17 cellular contexts compared by ENCODE assay signal in the genomic region with DNA sequence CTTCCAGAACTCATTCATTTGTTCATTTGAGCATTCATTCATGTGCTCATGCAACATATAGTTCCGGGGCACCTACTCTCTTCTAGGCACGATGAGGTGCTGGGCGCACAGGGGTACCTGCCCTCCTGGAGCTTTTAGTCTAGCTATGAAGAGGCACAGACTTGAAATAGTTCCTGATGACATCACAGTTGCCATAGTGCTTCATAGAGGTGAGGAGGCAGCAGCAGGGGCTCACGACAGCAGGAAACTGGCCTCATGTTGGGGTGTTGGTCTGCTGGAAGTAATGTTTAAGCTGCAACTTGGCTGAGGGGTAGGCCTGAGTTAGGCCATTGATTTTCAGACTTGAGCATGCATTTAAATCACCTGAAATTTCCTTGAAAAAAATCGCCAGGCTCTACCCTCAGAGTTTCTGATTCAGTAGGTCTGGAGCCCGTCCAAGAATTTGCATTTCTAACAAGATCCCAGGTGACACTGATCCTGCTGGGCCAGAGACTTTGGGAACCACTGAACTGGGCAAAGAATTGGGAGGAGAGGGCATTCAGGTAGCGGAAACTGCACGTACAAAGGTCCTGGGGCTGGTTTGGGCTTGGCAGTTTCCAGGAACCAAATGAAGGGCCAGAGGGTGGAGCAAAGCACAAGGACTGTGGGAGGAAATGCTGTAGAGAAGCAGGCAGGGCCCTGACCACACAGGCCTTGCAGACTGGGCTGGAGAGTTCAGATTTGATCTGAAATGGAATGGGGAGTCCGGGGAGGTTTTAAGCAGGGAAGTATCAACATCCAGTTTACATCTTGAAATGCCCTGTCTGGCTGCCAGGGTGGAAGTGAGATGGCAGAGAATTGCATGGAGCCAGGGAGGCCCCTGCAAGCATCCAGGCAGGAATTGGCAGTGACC.
"Had no signal": no experiment of that assay in that cellular context is flagged by ENCODE, and none has a peak within 500 bp of the region (broad histone marks: within the 10 kb centered on the region; RNA-seq: fewer than 3 reads in every experiment).

No MANE protein-coding gene starts in this region.

- H3K4me1 ChIP-seq: ascending aorta, neural progenitor cell, testis had no signal

- H3K36me3 ChIP-seq: ascending aorta, lower lobe of right lung, neural progenitor cell, ovary, sigmoid colon, spleen, stomach had no signal

- H3K4me2 ChIP-seq: neural progenitor cell had no signal

- H3K4me3 ChIP-seq: ascending aorta, lower lobe of right lung, neural progenitor cell, ovary, sigmoid colon, spleen, stomach, testis had no signal

- H3K27me3 ChIP-seq: ascending aorta, neural progenitor cell, ovary, testis had no signal

- ATAC-seq: activated CD8-positive, alpha-beta memory T cell treated with anti-CD3 and anti-CD28 coated beads, Interleukin-2, amount 10 ng/mL, durations not matched to agents 7 days and 5 days; lower lobe of right lung had no signal

- H3K27ac ChIP-seq: ascending aorta, epithelial cell of prostate, lower lobe of right lung, neural progenitor cell, ovary, sigmoid colon, spleen, stomach, testis, VCaP had no signal

- H3K9ac ChIP-seq: neural progenitor cell had no signal

- DNase-seq: activated CD4-positive, alpha-beta memory T cell treated with anti-CD3 and anti-CD28 coated beads for 36 hours; activated CD4-positive, alpha-beta T cell treated with anti-CD3 and anti-CD28 coated beads for 1 hour; activated CD8-positive, alpha-beta memory T cell treated with anti-CD3 and anti-CD28 coated beads, Interleukin-2, amount 10 ng/mL, durations not matched to agents 7 days and 5 days; activated T-cell treated with anti-CD3 and anti-CD28 coated beads, Interleukin-2, amount 50 U/mL, for 1 hour; foreskin melanocyte; head of caudate nucleus; left cardiac atrium; lower lobe of right lung; ovary; sigmoid colon; spleen; stomach; testis had no signal

- H3K9me3 ChIP-seq: ascending aorta, lower lobe of right lung, ovary, sigmoid colon, spleen, stomach, testis had no signal
